Comparison of ENCODE assay signal across 9 cellular contexts in the genomic region with DNA sequence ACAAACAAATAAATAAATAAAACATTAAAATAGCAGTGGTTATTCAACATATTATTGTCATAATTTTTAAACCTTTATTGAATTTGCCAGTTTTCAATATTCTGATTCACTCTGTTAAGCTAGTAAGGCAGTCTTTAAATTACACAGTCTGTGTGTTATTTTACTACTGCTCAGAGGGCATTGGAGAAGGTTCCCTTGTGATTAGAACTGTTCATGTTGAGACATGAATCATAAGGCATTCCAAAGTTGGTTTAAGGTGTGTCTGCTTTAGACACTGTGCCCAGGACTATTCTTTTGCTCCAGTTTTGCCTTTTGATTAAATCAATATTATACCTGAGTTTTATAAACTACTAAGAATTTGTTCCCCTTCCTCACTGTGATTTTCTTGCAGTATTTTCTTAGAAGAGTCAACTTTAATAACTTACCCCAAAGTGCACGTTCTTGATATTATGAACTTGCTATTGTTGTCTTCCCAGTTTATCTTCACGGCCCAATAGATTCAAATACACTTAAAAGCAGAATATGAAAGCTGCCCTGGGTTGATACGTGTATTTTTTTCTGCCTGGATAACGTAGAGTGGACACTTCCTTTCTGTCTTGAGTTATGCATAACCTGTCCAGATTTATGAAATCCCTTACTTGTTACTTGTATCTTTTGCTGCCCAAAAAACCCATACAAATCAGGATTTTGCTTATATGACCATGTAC.
DNase-seq lines count a peak whose midpoint lies in the region; ATAC-seq, FAIRE-seq and TF ChIP-seq lines count a peak whose summit lies in the region.
"Had no signal": no experiment of that assay in that cellular context is flagged by ENCODE, and none has a peak within 500 bp of the region (broad histone marks: within the 10 kb centered on the region; RNA-seq: fewer than 3 reads in every experiment).

No MANE protein-coding gene starts in this region.

- H3K27ac Mint-ChIP-seq in naive thymus-derived CD8-positive, alpha-beta T cell, result peak overlapping the region; percentile 86 to 98 (median 94)

- H3K4me1 Mint-ChIP-seq in naive thymus-derived CD8-positive, alpha-beta T cell, result peaks cover 30 to 70% (median 56%) of the 10 kb centered on the region in 4 donors

- peak; percentile 83 for DNase-seq in DMS53 (lab: John Stamatoyannopoulos, UW)
- peak; percentile 44 for DNase-seq in LHCN-M2 (ENCODE audit: low read depth)
- peak; percentile 10 for DNase-seq in astrocyte of the spinal cord (ENCODE audit: low read depth, low spot score)
- peak in 1 of 10 donors; percentile 8 for DNase-seq in naive thymus-derived CD8-positive, alpha-beta T cell
- DNase-seq in GM19239 (ENCODE audit: insufficient read length, low spot score), result no peak
- DNase-seq in NCI-H1417 (lab: John Stamatoyannopoulos, UW), result no peak
- DNase-seq in glomerular visceral epithelial cell (ENCODE audit: extremely low spot score), result no peak
- DNase-seq in NCI-H1694 treated with DMSO at 0.1 percent for 48 hours (lab: John Stamatoyannopoulos, UW), result no peak

- in situ Hi-C loops in astrocyte of the spinal cord (cut with HindIII; ENCODE audit: low sequenced_read_pairs), result no loop called here

- H3K4me3 ChIP-seq in astrocyte of the spinal cord (ENCODE audit: low read depth, low read length), result no peak overlapping the region
- H3K4me3 ChIP-seq: SK-N-MC had no signal

- ATAC-seq in naive thymus-derived CD8-positive, alpha-beta T cell, result no peak

- H3K9me3 Mint-ChIP-seq in naive thymus-derived CD8-positive, alpha-beta T cell, result peaks cover 0 to 8% (median 0%) of the 10 kb centered on the region in 9 donors

- POLR2A ChIA-PET in naive thymus-derived CD8-positive, alpha-beta T cell (lab: Charles Lee), result interaction anchor here (1.8 kb wide), 1 partner anchor 140 kb away, joined by 4 read pairs; the partner anchor contains the start of genes DNAI7 and ETFRF1

- no peak for FAIRE-seq in GM19239 (lab: Jason Lieb, UNC)

- no peaks in the 10 kb centered on the region for H3K27me3 Mint-ChIP-seq in naive thymus-derived CD8-positive, alpha-beta T cell

- no peak for TF ChIP-seq CTCF in astrocyte of the spinal cord (IDR thresholded peaks at IDR 0.05; ENCODE audit: low read depth, low read length)

- peak overlapping the region; percentile 76 to 95 (median 89) for H3K4me3 Mint-ChIP-seq in naive thymus-derived CD8-positive, alpha-beta T cell

- peaks cover 0 to 2% (median 0%) of the 10 kb centered on the region in 3 donors for H3K36me3 Mint-ChIP-seq in naive thymus-derived CD8-positive, alpha-beta T cell

Comparison
In these comparisons a context has a peak if more than half of its experiments do, and no peak if none do; other contexts are left out.
1. DNase-seq: peak in DMS53 (single experiment), LHCN-M2 (single experiment) and astrocyte of the spinal cord (single experiment); none in GM19239 (single experiment), NCI-H1417 (0 of 3), glomerular visceral epithelial cell (single experiment) and NCI-H1694 treated with DMSO at 0.1 percent for 48 hours (single experiment).